ENCODE assay signal across 17 cellular contexts in the genomic region with DNA sequence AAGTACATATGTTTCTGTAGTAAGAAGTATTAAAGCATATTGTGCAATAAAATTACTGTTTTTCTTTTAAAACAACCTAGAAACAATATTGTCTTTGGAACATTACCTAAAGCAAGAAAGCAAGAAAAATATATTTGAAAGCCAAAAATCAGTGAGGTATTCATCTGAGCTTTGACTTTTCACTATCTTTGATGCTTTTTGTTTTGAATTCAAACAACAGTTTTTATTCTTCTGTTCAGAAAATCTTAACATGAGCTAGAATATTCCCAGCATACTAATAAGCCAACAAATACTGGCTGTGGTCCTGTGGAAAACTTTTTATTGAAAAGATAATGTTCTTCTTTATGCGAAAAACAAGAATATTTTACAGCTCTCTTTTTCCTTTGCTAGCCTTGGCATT. TPM values are rescaled to one million over a fixed set of nuclear protein-coding genes. Genes with fewer than 3 reads are reported as not detected.
DNase-seq lines count a peak whose midpoint lies in the region; ATAC-seq and TF ChIP-seq lines count a peak whose summit lies in the region.
"Had no signal": no experiment of that assay in that cellular context is flagged by ENCODE, and none has a peak within 500 bp of the region (broad histone marks: within the 10 kb centered on the region; RNA-seq: fewer than 3 reads in every experiment).

No MANE protein-coding gene starts in this region.

- WGBS in mammary epithelial cell (ENCODE audit: low coverage, missing lambda C conversion rate) = 50% methylated on average over 1 of the region's 1 CpG

- no peaks in the 10 kb centered on the region for H3K27me3 Mint-ChIP-seq in MCF 10A (ENCODE audit: insufficient read depth, unreplicated experiment)
- H3K27me3 Mint-ChIP-seq in neural progenitor cell (ENCODE audit: insufficient read depth, low read depth) = no peaks in the 10 kb centered on the region

- H3K27ac Mint-ChIP-seq in MCF 10A (ENCODE audit: low read depth, unreplicated experiment) = no peak overlapping the region
- peak overlapping the region; percentile 96 for H3K27ac Mint-ChIP-seq in neural progenitor cell
- H3K27ac Mint-ChIP-seq: CD8-positive, alpha-beta T cell had no signal

- no peak overlapping the region for H3K4me2 ChIP-seq in mammary epithelial cell (ENCODE audit: insufficient read depth, low read depth, low read length)
- H3K4me2 ChIP-seq in neural progenitor cell = no peak overlapping the region

- CTCF ChIA-PET in MCF 10A (lab: Yijun Ruan, JAX) (interaction anchor here (0.6 kb wide), 2 partner anchors 644 to 1174 kb away, joined by 4 to 5 read pairs; no protein-coding TSS in a partner anchor), mammary epithelial cell (lab: Charles Lee; ENCODE audit: low non-redundant PET) (no interaction called here)

- intact Hi-C loops in MCF 10A (cut with micrococcal nuclease) (no loop called here), mammary epithelial cell (cut with micrococcal nuclease) (no loop called here)

- no peak overlapping the region for H2AFZ ChIP-seq in mammary epithelial cell (ENCODE audit: low read depth, low read length)
- H2AFZ ChIP-seq in neural progenitor cell (replicated peaks) = no peak overlapping the region

- H3K4me3 ChIP-seq in mammary epithelial cell (replicated peaks in 1 of 3; ENCODE audit: insufficient read depth in 1 of 3, low read depth in 2 of 3, low read length in 3 of 3) (no peak overlapping the region), fibroblast of pulmonary artery (replicated peaks; ENCODE audit: low read depth, low read length) (no peak overlapping the region), neural progenitor cell (no peak overlapping the region)
- H3K4me3 ChIP-seq: BLaER1 had no signal

- in situ Hi-C loops in mammary epithelial cell (cut with MboI; ENCODE audit: low sequenced_read_pairs in 2 of 2) = no loop called here

- H3F3A ChIP-seq in neural progenitor cell (ENCODE audit: low read depth) = peaks cover 22% of the 10 kb centered on the region

- H3K27ac ChIP-seq in mammary epithelial cell (ENCODE audit: insufficient read depth, low read depth, low read length) = no peak overlapping the region
- no peak overlapping the region for H3K27ac ChIP-seq in neural progenitor cell
- peak overlapping the region; percentile 13 for H3K27ac ChIP-seq in temporal lobe (ENCODE audit: low read depth, low read length)
- H3K27ac ChIP-seq: 22Rv1, BLaER1 had no signal

- H3K4me1 Mint-ChIP-seq in MCF 10A (ENCODE audit: insufficient read depth, unreplicated experiment) (no peaks in the 10 kb centered on the region), neural progenitor cell (peaks cover 56% of the 10 kb centered on the region)

- H3K9me3 ChIP-seq in mammary epithelial cell (replicated peaks; ENCODE audit: insufficient read depth, low read length) (no peaks in the 10 kb centered on the region), neural progenitor cell (ENCODE audit: low read depth) (no peaks in the 10 kb centered on the region)

- dilution Hi-C loops in mammary epithelial cell (cut with HindIII; ENCODE audit: low sequenced_read_pairs) = no loop called here

- POLR2A ChIA-PET in MCF 10A (lab: Yijun Ruan, JAX) = no interaction called here

- ATAC-seq in HG02571 (IDR thresholded peaks at IDR 0.05; ENCODE audit: unreplicated experiment) = no peak
- ATAC-seq: CD8-positive, alpha-beta T cell; Panc1 had no signal

- DNase-seq in MCF 10A (ENCODE audit: unreplicated experiment) = peak; percentile 14
- no peak for DNase-seq in mammary epithelial cell
- DNase-seq in fibroblast of pulmonary artery (ENCODE audit: low read depth) = peak; percentile 10
- no peak for DNase-seq in neural progenitor cell (ENCODE audit: low spot score)
- DNase-seq in AML-193 (lab: John Stamatoyannopoulos, UW) = no peak
- DNase-seq in iPS-NIHi7 (ENCODE audit: extremely low spot score) = no peak
- DNase-seq: CD8-positive, alpha-beta T cell; HCEC 1CT; KG1; NCI-H1048; NCI-H2081 treated with DMSO at 0.1 percent for 48 hours; NCI-H524 had no signal

- H3K4me3 Mint-ChIP-seq in MCF 10A (ENCODE audit: unreplicated experiment) (no peak overlapping the region), neural progenitor cell (peak overlapping the region; percentile 71)
- H3K4me3 Mint-ChIP-seq: CD8-positive, alpha-beta T cell had no signal

- H3K79me2 ChIP-seq in mammary epithelial cell (ENCODE audit: insufficient read depth, low read length) = no peaks in the 10 kb centered on the region
- H3K79me2 ChIP-seq in neural progenitor cell (ENCODE audit: low read depth) = no peaks in the 10 kb centered on the region

- H3K9ac ChIP-seq in mammary epithelial cell (ENCODE audit: insufficient read depth, low read length) = no peak overlapping the region
- H3K9ac ChIP-seq in neural progenitor cell = no peak overlapping the region
- H3K9ac ChIP-seq: BLaER1 had no signal

- BruUV-seq in MCF 10A (replicated peaks; lab: Mats Ljungman, UMichigan) = no TSS peak
- BruUV-seq in mammary epithelial cell (replicated peaks; lab: Mats Ljungman, UMichigan) = no TSS peak

- H4K20me1 ChIP-seq in mammary epithelial cell (ENCODE audit: insufficient read depth, low read length) (no peaks in the 10 kb centered on the region), neural progenitor cell (ENCODE audit: low read depth) (no peaks in the 10 kb centered on the region)
- H4K20me1 ChIP-seq: BLaER1 had no signal

- H3K9me3 Mint-ChIP-seq in MCF 10A (ENCODE audit: unreplicated experiment) = no peaks in the 10 kb centered on the region
- H3K9me3 Mint-ChIP-seq in neural progenitor cell = peaks cover 8% of the 10 kb centered on the region
- H3K9me3 Mint-ChIP-seq: CD8-positive, alpha-beta T cell had no signal

- H3K36me3 Mint-ChIP-seq in MCF 10A (ENCODE audit: insufficient read depth, unreplicated experiment) = no peaks in the 10 kb centered on the region
- peaks cover 20% of the 10 kb centered on the region for H3K36me3 Mint-ChIP-seq in neural progenitor cell
- H3K36me3 Mint-ChIP-seq: CD8-positive, alpha-beta T cell had no signal

- TF ChIP-seq CTCF in MCF 10A (IDR thresholded peaks at IDR 0.05; ENCODE audit: unreplicated experiment) (no peak), mammary epithelial cell (conservative IDR thresholded peaks at IDR 0.05 in 1 of 2, IDR thresholded peaks at IDR 0.05 in 1 of 2; ENCODE audit: extremely low read depth in 1 of 2, insufficient read depth in 1 of 2, low read depth in 1 of 2, low read length in 2 of 2) (no peak), fibroblast of pulmonary artery (IDR thresholded peaks at IDR 0.05; ENCODE audit: low read length, missing control alignments) (no peak), neural progenitor cell (IDR thresholded peaks at IDR 0.05) (no peak)

- no peaks in the 10 kb centered on the region for H3K4me1 ChIP-seq in mammary epithelial cell (ENCODE audit: insufficient read depth, low read length)
- peaks cover 43% of the 10 kb centered on the region for H3K4me1 ChIP-seq in neural progenitor cell

- H3K36me3 ChIP-seq in mammary epithelial cell (ENCODE audit: insufficient read depth, low read length) (no peaks in the 10 kb centered on the region), neural progenitor cell (no peaks in the 10 kb centered on the region)
- H3K36me3 ChIP-seq: BLaER1 had no signal

- H3K27me3 ChIP-seq in mammary epithelial cell (ENCODE audit: insufficient read depth, low read length) = no peaks in the 10 kb centered on the region
- no peaks in the 10 kb centered on the region for H3K27me3 ChIP-seq in neural progenitor cell
- H3K27me3 ChIP-seq: BLaER1 had no signal

RNA-seq across cellular contexts. Expression of a gene that starts 19.8 kb away (rescaled TPM):
- total RNA-seq in MCF 10A (2022) (4.9 and 5.9 TPM in 2 replicates), mammary epithelial cell (10 to 100 TPM in 1 of 2 donors, 1 to 10 TPM in 1; 4.9 to 13.3 TPM), neural progenitor cell (ENCODE audit: low replicate concordance) (17.2 and 28.4 TPM in 2 replicates), temporal lobe (142 TPM)
- polyA plus RNA-seq in mammary epithelial cell = 1.2 TPM
- polyA minus RNA-seq in mammary epithelial cell = 2.1 TPM

Comparison
In these comparisons a context has a peak if more than half of its experiments do, and no peak if none do; other contexts are left out.
1. DNase-seq: peak in MCF 10A (single experiment) and fibroblast of pulmonary artery (single experiment); none in mammary epithelial cell (single experiment), neural progenitor cell (single experiment), AML-193 (0 of 2) and iPS-NIHi7 (single experiment).